Comparison of ENCODE assay signal across 16 cellular contexts in genomic region chr3:14980689-14981088, GRCh38. TPM values are rescaled to one million over a fixed set of nuclear protein-coding genes. Genes with fewer than 3 reads are reported as not detected.
DNase-seq lines count a peak whose midpoint lies in the region; ATAC-seq and TF ChIP-seq lines count a peak whose summit lies in the region.
"Had no signal": no experiment of that assay in that cellular context is flagged by ENCODE, and none has a peak within 500 bp of the region (broad histone marks: within the 10 kb centered on the region; RNA-seq: fewer than 3 reads in every experiment).

No MANE protein-coding gene starts in this region.

- H2AFZ ChIP-seq in OCI-LY7 (ENCODE audit: low read length) (no peak overlapping the region), neural progenitor cell (replicated peaks) (no peak overlapping the region)

- peaks cover 21% of the 10 kb centered on the region for H3K36me3 Mint-ChIP-seq in neural progenitor cell
- H3K36me3 Mint-ChIP-seq in stimulated activated effector memory CD8-positive, alpha-beta T cell treated with anti-CD3 and anti-CD28 coated beads, Interleukin-12 subunit alpha, Interleukin-12 subunit beta, amount 100 ng/mL, for 72 hours = peaks cover 19% of the 10 kb centered on the region

- H3K27ac Mint-ChIP-seq in neural progenitor cell = no peak overlapping the region
- H3K27ac Mint-ChIP-seq in stimulated activated effector memory CD8-positive, alpha-beta T cell treated with anti-CD3 and anti-CD28 coated beads, Interleukin-12 subunit alpha, Interleukin-12 subunit beta, amount 100 ng/mL, for 72 hours = no peak overlapping the region
- H3K27ac Mint-ChIP-seq: activated T-cell treated with anti-CD3 and anti-CD28 coated beads, Interleukin-2, amount 50 U/mL, for 24 hours had no signal

- no peak overlapping the region for H3K4me3 Mint-ChIP-seq in neural progenitor cell
- H3K4me3 Mint-ChIP-seq in stimulated activated effector memory CD8-positive, alpha-beta T cell treated with anti-CD3 and anti-CD28 coated beads, Interleukin-12 subunit alpha, Interleukin-12 subunit beta, amount 100 ng/mL, for 72 hours = no peak overlapping the region
- H3K4me3 Mint-ChIP-seq: activated T-cell treated with anti-CD3 and anti-CD28 coated beads, Interleukin-2, amount 50 U/mL, for 24 hours had no signal

- no peak for TF ChIP-seq POLR2A in erythroblast (IDR thresholded peaks at IDR 0.05; ENCODE audit: low read length)

- CTCF ChIA-PET in OCI-LY7 (lab: Charles Lee; ENCODE audit: unreplicated experiment) = no interaction called here

- no peak overlapping the region for H3K9ac ChIP-seq in neural progenitor cell
- H3K9ac ChIP-seq: BLaER1 had no signal

- H3K27me3 ChIP-seq in neural progenitor cell = no peaks in the 10 kb centered on the region
- H3K27me3 ChIP-seq: BLaER1, right atrium auricular region had no signal

- H3K36me3 ChIP-seq in OCI-LY7 (ENCODE audit: insufficient read depth, low read length) (peaks cover 26% of the 10 kb centered on the region), neural progenitor cell (peaks cover 13% of the 10 kb centered on the region)
- H3K36me3 ChIP-seq: right atrium auricular region had no signal

- ATAC-seq in GM18520 (IDR thresholded peaks at IDR 0.05; ENCODE audit: unreplicated experiment) = peak; percentile 73
- peak; percentile 80 for ATAC-seq in HG03175 (IDR thresholded peaks at IDR 0.05; ENCODE audit: unreplicated experiment)
- ATAC-seq in stimulated activated effector memory CD8-positive, alpha-beta T cell treated with anti-CD3 and anti-CD28 coated beads, Interleukin-12 subunit alpha, Interleukin-12 subunit beta, amount 100 ng/mL, for 72 hours = no peak
- ATAC-seq in GM18858 (IDR thresholded peaks at IDR 0.05; ENCODE audit: unreplicated experiment) = no peak

- H3K4me1 ChIP-seq in OCI-LY7 (ENCODE audit: insufficient read depth, low read length, poor library complexity, severe bottlenecking) (peaks cover 8% of the 10 kb centered on the region), neural progenitor cell (peaks cover 16% of the 10 kb centered on the region)
- H3K4me1 ChIP-seq: right atrium auricular region had no signal

- H3K27me3 Mint-ChIP-seq in neural progenitor cell (ENCODE audit: insufficient read depth, low read depth) = no peaks in the 10 kb centered on the region
- H3K27me3 Mint-ChIP-seq: activated T-cell treated with anti-CD3 and anti-CD28 coated beads, Interleukin-2, amount 50 U/mL, for 24 hours had no signal

- H4K20me1 ChIP-seq in OCI-LY7 (ENCODE audit: insufficient read depth, low read length) (no peaks in the 10 kb centered on the region), neural progenitor cell (ENCODE audit: low read depth) (peaks cover 30% of the 10 kb centered on the region)

- no TSS peak for BruUV-seq in OCI-LY7 (replicated peaks; lab: Mats Ljungman, UMichigan)

- 0 out of 2 replicates have a peak overlapping the region, but pooled peaks have one; percentile 17 for H3K4me2 ChIP-seq in OCI-LY7 (ENCODE audit: low read length)
- H3K4me2 ChIP-seq in neural progenitor cell = no peak overlapping the region
- H3K4me2 ChIP-seq: BLaER1 had no signal

- peaks cover 8% of the 10 kb centered on the region; the same call in 1 of the 2 replicates for H3K9me3 ChIP-seq in OCI-LY7 (ENCODE audit: low read length)
- H3K9me3 ChIP-seq in neural progenitor cell (ENCODE audit: low read depth) = no peaks in the 10 kb centered on the region
- H3K9me3 ChIP-seq: right atrium auricular region had no signal

- H3K27ac ChIP-seq in OCI-LY7 (ENCODE audit: low read depth, low read length, poor library complexity, severe bottlenecking) (no peak overlapping the region), neural progenitor cell (peak overlapping the region; percentile 21)
- H3K27ac ChIP-seq: BLaER1, right atrium auricular region, SK-N-MC had no signal

- H3F3A ChIP-seq in neural progenitor cell (ENCODE audit: low read depth) = peaks cover 8% of the 10 kb centered on the region

- no peaks in the 10 kb centered on the region for H3K9me2 ChIP-seq in OCI-LY7 (ENCODE audit: insufficient read depth, low read length)

- no peak overlapping the region for H3K4me3 ChIP-seq in OCI-LY7 (ENCODE audit: low read depth, low read length, poor library complexity, severe bottlenecking)
- no peak overlapping the region for H3K4me3 ChIP-seq in neural progenitor cell
- H3K4me3 ChIP-seq: BLaER1, right atrium auricular region, SK-N-MC had no signal

- peaks cover 24% of the 10 kb centered on the region for H3K4me1 Mint-ChIP-seq in neural progenitor cell
- H3K4me1 Mint-ChIP-seq in stimulated activated effector memory CD8-positive, alpha-beta T cell treated with anti-CD3 and anti-CD28 coated beads, Interleukin-12 subunit alpha, Interleukin-12 subunit beta, amount 100 ng/mL, for 72 hours = peaks cover 25% of the 10 kb centered on the region

- POLR2A ChIA-PET in OCI-LY7 (lab: Charles Lee) = interaction anchor here (0.5 to 1.8 kb wide), 7 partner anchors 15 to 547 kb away, joined by 3 to 8 read pairs (median 3); no protein-coding TSS in a partner anchor

- H3K9me3 Mint-ChIP-seq in neural progenitor cell = peaks cover 7% of the 10 kb centered on the region
- no peaks in the 10 kb centered on the region for H3K9me3 Mint-ChIP-seq in stimulated activated effector memory CD8-positive, alpha-beta T cell treated with anti-CD3 and anti-CD28 coated beads, Interleukin-12 subunit alpha, Interleukin-12 subunit beta, amount 100 ng/mL, for 72 hours

- TF ChIP-seq CTCF in OCI-LY7 (conservative IDR thresholded peaks at IDR 0.05; ENCODE audit: low read length) = no peak
- TF ChIP-seq CTCF in neural progenitor cell (IDR thresholded peaks at IDR 0.05) = no peak

- H3K79me2 ChIP-seq in OCI-LY7 (ENCODE audit: insufficient read depth, low read depth, low read length) (peaks cover 12% of the 10 kb centered on the region; the same call in 1 of the 2 replicates), neural progenitor cell (ENCODE audit: low read depth) (peaks cover 88% of the 10 kb centered on the region)

- intact Hi-C loops in OCI-LY7 (cut with micrococcal nuclease; ENCODE audit: unreplicated experiment) = no loop called here

- DNase-seq in OCI-LY7 (ENCODE audit: low spot score) (peak; percentile 52), neural progenitor cell (ENCODE audit: low spot score) (no peak), erythroblast (lab: John Stamatoyannopoulos, UW) (no peak), HCEC 1CT (no peak)
- no peak for DNase-seq in stimulated activated effector memory CD8-positive, alpha-beta T cell treated with anti-CD3 and anti-CD28 coated beads, Interleukin-12 subunit alpha, Interleukin-12 subunit beta, amount 100 ng/mL, for 72 hours (ENCODE audit: low spot score in 2 of 2)
- DNase-seq: activated CD4-positive, alpha-beta T cell treated with anti-CD3 and anti-CD28 coated beads for 1 hour; activated T-cell treated with anti-CD3 and anti-CD28 coated beads, Interleukin-2, amount 50 U/mL, for 24 hours; glutamatergic neuron; NCI-H2081 treated with DMSO at 0.1 percent for 48 hours; NCI-H774 had no signal

RNA-seq across cellular contexts. Expression of gene NR2C2, which starts 33.3 kb away (rescaled TPM):
- 28.0 and 35.9 TPM in 2 replicates for total RNA-seq in OCI-LY7 (2014; rRNA removed; shearing (Covaris generic))
- total RNA-seq in OCI-LY7 (2022) (62.1 and 62.3 TPM in 2 replicates), neural progenitor cell (ENCODE audit: low replicate concordance) (35.6 and 57.3 TPM in 2 replicates)

Comparison
In these comparisons a context has a peak if more than half of its experiments do, and no peak if none do; other contexts are left out.
1. ATAC-seq: peak in GM18520 (single experiment) and HG03175 (single experiment); none in stimulated activated effector memory CD8-positive, alpha-beta T cell treated with anti-CD3 and anti-CD28 coated beads, Interleukin-12 subunit alpha, Interleukin-12 subunit beta, amount 100 ng/mL, for 72 hours (single experiment) and GM18858 (single experiment).